Comparison of ENCODE assay signal across 16 cellular contexts in genomic region chr5:36569456-36569855, GRCh38. TPM values are rescaled to one million over a fixed set of nuclear protein-coding genes. Genes with fewer than 3 reads are reported as not detected.
DNase-seq lines count a peak whose midpoint lies in the region; TF ChIP-seq lines count a peak whose summit lies in the region.
"Had no signal": no experiment of that assay in that cellular context is flagged by ENCODE, and none has a peak within 500 bp of the region (broad histone marks: within the 10 kb centered on the region; RNA-seq: fewer than 3 reads in every experiment).

No MANE protein-coding gene starts in this region.

- DNase-seq in AG20443 (ENCODE audit: low spot score), result peak; percentile 52
- DNase-seq in astrocyte of the spinal cord (ENCODE audit: low read depth, low spot score), result peak; percentile 81
- peak; percentile 46 for DNase-seq in glomerular visceral epithelial cell (ENCODE audit: extremely low spot score)
- DNase-seq in renal cortical epithelial cell (ENCODE audit: low read depth), result peak; percentile 68
- no peak for DNase-seq in Calu3
- no peak for DNase-seq in endothelial cell (ENCODE audit: low spot score)
- no peak for DNase-seq in kidney tubule cell (ENCODE audit: low spot score)
- no peak for DNase-seq in DMS153 treated with DMSO at 0.1 percent for 48 hours (lab: John Stamatoyannopoulos, UW; ENCODE audit: unreplicated experiment)
- DNase-seq: activated CD4-positive, alpha-beta T cell treated with anti-CD3 and anti-CD28 coated beads, Interleukin-2, amount 50 U/mL, for 48 hours; activated T-cell treated with anti-CD3 and anti-CD28 coated beads, Interleukin-2, amount 50 U/mL, for 72 hours; adrenal gland; colonic mucosa; NCI-H1092; stimulated activated naive CD4-positive, alpha-beta T cell treated with Interleukin-2 at 50 U/mL for 16 hours had no signal

- no TSS peak for BruUV-seq in Calu3 (replicated peaks; lab: Mats Ljungman, UMichigan)

- in situ Hi-C loops in astrocyte of the spinal cord (cut with HindIII; ENCODE audit: low sequenced_read_pairs), result no loop called here

- H3K27me3 Mint-ChIP-seq in Calu3 (ENCODE audit: unreplicated experiment) (no peaks in the 10 kb centered on the region), endothelial cell (ENCODE audit: unreplicated experiment) (no peaks in the 10 kb centered on the region)

- H3K9me3 Mint-ChIP-seq in Calu3 (ENCODE audit: low read depth, unreplicated experiment), result no peaks in the 10 kb centered on the region
- H3K9me3 Mint-ChIP-seq in endothelial cell (ENCODE audit: unreplicated experiment), result no peaks in the 10 kb centered on the region
- H3K9me3 Mint-ChIP-seq: activated T-cell treated with anti-CD3 and anti-CD28 coated beads, Interleukin-2, amount 50 U/mL, for 72 hours had no signal

- H3K4me3 ChIP-seq in astrocyte of the spinal cord (ENCODE audit: low read depth, low read length), result no peak overlapping the region
- H3K4me3 ChIP-seq: adrenal gland, colonic mucosa, K562 had no signal

- TF ChIP-seq CTCF in astrocyte of the spinal cord (IDR thresholded peaks at IDR 0.05; ENCODE audit: low read depth, low read length) (no peak), Calu3 (IDR thresholded peaks at IDR 0.05; ENCODE audit: unreplicated experiment) (no peak), endothelial cell (IDR thresholded peaks at IDR 0.05; ENCODE audit: unreplicated experiment) (no peak)

- no peaks in the 10 kb centered on the region for H3K4me1 Mint-ChIP-seq in Calu3 (ENCODE audit: low read depth, unreplicated experiment)
- no peaks in the 10 kb centered on the region for H3K4me1 Mint-ChIP-seq in endothelial cell (ENCODE audit: unreplicated experiment)

- intact Hi-C loops in Calu3 (cut with micrococcal nuclease; ENCODE audit: unreplicated experiment), result no loop called here

- H3K36me3 Mint-ChIP-seq in Calu3 (ENCODE audit: insufficient read depth, unreplicated experiment), result no peaks in the 10 kb centered on the region
- H3K36me3 Mint-ChIP-seq in endothelial cell (ENCODE audit: low read depth, unreplicated experiment), result no peaks in the 10 kb centered on the region

- H3K27ac Mint-ChIP-seq in Calu3 (ENCODE audit: unreplicated experiment) (no peak overlapping the region), endothelial cell (ENCODE audit: unreplicated experiment) (no peak overlapping the region)
- H3K27ac Mint-ChIP-seq: activated T-cell treated with anti-CD3 and anti-CD28 coated beads, Interleukin-2, amount 50 U/mL, for 72 hours had no signal

- CTCF ChIA-PET in Calu3 (lab: Charles Lee), result no interaction called here

- H3K4me3 Mint-ChIP-seq in Calu3 (ENCODE audit: low read depth, unreplicated experiment) (no peak overlapping the region), endothelial cell (ENCODE audit: unreplicated experiment) (no peak overlapping the region)
- H3K4me3 Mint-ChIP-seq: activated T-cell treated with anti-CD3 and anti-CD28 coated beads, Interleukin-2, amount 50 U/mL, for 72 hours had no signal

RNA-seq across cellular contexts. Expression of gene SLC1A3, which starts 37.0 kb away (rescaled TPM):
- total RNA-seq in renal cortical epithelial cell (0.87 and 1.7 TPM in 2 replicates), Calu3 (2022) (6.0 and 7.9 TPM in 2 replicates), endothelial cell (ENCODE audit: unreplicated experiment) (4.0 TPM)
- total RNA-seq: endothelial cell of umbilical vein had no signal

Comparison
In these comparisons a context has a peak if more than half of its experiments do, and no peak if none do; other contexts are left out.
1. DNase-seq: peak in AG20443 (single experiment), astrocyte of the spinal cord (single experiment), glomerular visceral epithelial cell (single experiment) and renal cortical epithelial cell (single experiment); none in Calu3 (single experiment), endothelial cell (single experiment), kidney tubule cell (single experiment) and DMS153 treated with DMSO at 0.1 percent for 48 hours (single experiment).